Comparison of ENCODE assay signal across 12 cellular contexts in genomic region chr12:132071837-132072384, GRCh38.
DNase-seq lines count a peak whose midpoint lies in the region; ATAC-seq and TF ChIP-seq lines count a peak whose summit lies in the region.
"Had no signal": no experiment of that assay in that cellular context is flagged by ENCODE, and none has a peak within 500 bp of the region (broad histone marks: within the 10 kb centered on the region; RNA-seq: fewer than 3 reads in every experiment).

No MANE protein-coding gene starts in this region.

- H3K36me3 ChIP-seq in BLaER1 (peaks cover 71% of the 10 kb centered on the region), OCI-LY3 (replicated peaks; ENCODE audit: low read depth, low read length) (peaks cover 56% of the 10 kb centered on the region)

- H3K4me3 ChIP-seq in BLaER1 (no peak overlapping the region), OCI-LY3 (ENCODE audit: low read length) (0 out of 2 replicates have a peak overlapping the region, but pooled peaks have one; percentile 61)

- intact Hi-C loops in posterior vena cava (cut with DNase I) = no loop called here

- H3K27me3 ChIP-seq in BLaER1 (0 out of 2 replicates have a peak, but pooled peaks cover 3% of the 10 kb centered on the region), OCI-LY3 (ENCODE audit: low read depth, low read length) (no peaks in the 10 kb centered on the region), foreskin keratinocyte (no peaks in the 10 kb centered on the region)

- TF ChIP-seq CTCF in GM13976 (IDR thresholded peaks at IDR 0.05; ENCODE audit: borderline replicate concordance, control extremely low read depth, extremely low read depth, insufficient read depth, missing control alignments) = no peak
- TF ChIP-seq CTCF in OCI-LY3 (IDR thresholded peaks at IDR 0.05; ENCODE audit: low read depth, low read length) = no peak
- no peak for TF ChIP-seq CTCF in foreskin keratinocyte (conservative IDR thresholded peaks at IDR 0.05)

- no peak overlapping the region for H2AFZ ChIP-seq in OCI-LY3 (ENCODE audit: low read depth, low read length)

- peak; percentile 31 for DNase-seq in GM13976 (ENCODE audit: low spot score)
- no peak for DNase-seq in foreskin keratinocyte
- DNase-seq in posterior vena cava (ENCODE audit: low spot score) = no peak
- no peak for DNase-seq in SHP77 treated with DMSO at 0.1 percent for 48 hours (lab: John Stamatoyannopoulos, UW)
- DNase-seq: endodermal cell, foreskin melanocyte, retina had no signal

- ATAC-seq in foreskin keratinocyte = peak; percentile 23
- no peak for ATAC-seq in HG03378 (IDR thresholded peaks at IDR 0.05; ENCODE audit: unreplicated experiment)
- ATAC-seq in HG02884 (IDR thresholded peaks at IDR 0.05; ENCODE audit: unreplicated experiment) = no peak
- ATAC-seq: Right ventricle myocardium inferior had no signal

- no peaks in the 10 kb centered on the region for H3K79me2 ChIP-seq in OCI-LY3 (ENCODE audit: low read length)

- in situ Hi-C loops in GM13976 (cut with MboI; ENCODE audit: low sequenced_read_pairs, unreplicated experiment) = no loop called here

- no peak overlapping the region for H3K9ac ChIP-seq in BLaER1
- no peak overlapping the region for H3K9ac ChIP-seq in OCI-LY3 (ENCODE audit: low read length)

- H4K20me1 ChIP-seq in BLaER1 (peaks cover 57% of the 10 kb centered on the region), OCI-LY3 (ENCODE audit: insufficient read depth, low read length) (peaks cover 20% of the 10 kb centered on the region)

- no peaks in the 10 kb centered on the region for H3K9me3 ChIP-seq in BLaER1
- no peaks in the 10 kb centered on the region for H3K9me3 ChIP-seq in OCI-LY3 (ENCODE audit: insufficient read depth, low read length)

- H3K27ac ChIP-seq in BLaER1 (no peak overlapping the region), OCI-LY3 (ENCODE audit: low read length) (peak overlapping the region; percentile 84), foreskin keratinocyte (no peak overlapping the region)

- H3K4me2 ChIP-seq in BLaER1 (peak overlapping the region; percentile 75), OCI-LY3 (ENCODE audit: low read length) (peak overlapping the region; percentile 90)

- H3K4me1 ChIP-seq in BLaER1 (peaks cover 66% of the 10 kb centered on the region), OCI-LY3 (ENCODE audit: low read length) (peaks cover 27% of the 10 kb centered on the region), foreskin keratinocyte (no peaks in the 10 kb centered on the region)
